In genomic region chr9:133467101-133467500, GRCh38 we compare ENCODE assay signal across 22 cellular contexts. TPM values are rescaled to one million over a fixed set of nuclear protein-coding genes. Genes with fewer than 3 reads are reported as not detected.
A peak's percentile ranks its signal among the peaks of the same experiment; 100 is the strongest.
DNase-seq lines count a peak whose midpoint lies in the region; ATAC-seq and TF ChIP-seq lines count a peak whose summit lies in the region.
"Had no signal": no experiment of that assay in that cellular context is flagged by ENCODE, and none has a peak within 500 bp of the region (broad histone marks: within the 10 kb centered on the region; RNA-seq: fewer than 3 reads in every experiment).

No MANE protein-coding gene starts in this region.

- H3K27me3 Mint-ChIP-seq in endodermal cell (ENCODE audit: insufficient read depth) (no peaks in the 10 kb centered on the region), type B pancreatic cell (no peaks in the 10 kb centered on the region)

- H3K9me2 ChIP-seq in OCI-LY1 (ENCODE audit: low read depth, low read length): no peaks in the 10 kb centered on the region

- no peak overlapping the region for H3K4me2 ChIP-seq in OCI-LY1 (ENCODE audit: low read length)

- peaks cover 8% of the 10 kb centered on the region; the same call in 1 of the 2 replicates for H3K36me3 ChIP-seq in OCI-LY1 (ENCODE audit: insufficient read depth, low read length)
- peaks cover 18% of the 10 kb centered on the region for H3K36me3 ChIP-seq in endodermal cell (ENCODE audit: control insufficient read depth, insufficient read depth, low read length)

- no peaks in the 10 kb centered on the region for H4K20me1 ChIP-seq in OCI-LY1 (ENCODE audit: insufficient read depth, low read length)

- H2AFZ ChIP-seq in OCI-LY1 (ENCODE audit: low read length): no peak overlapping the region

- ATAC-seq in HG02763 (IDR thresholded peaks at IDR 0.05; ENCODE audit: unreplicated experiment): no peak
- no peak for ATAC-seq in HG03565 (IDR thresholded peaks at IDR 0.05; ENCODE audit: unreplicated experiment)

- H3K4me1 Mint-ChIP-seq in endodermal cell (no peaks in the 10 kb centered on the region), type B pancreatic cell (ENCODE audit: unreplicated experiment) (peaks cover 3% of the 10 kb centered on the region)

- H3K4me1 ChIP-seq in OCI-LY1 (ENCODE audit: insufficient read depth, low read length, severe bottlenecking) (no peaks in the 10 kb centered on the region), endodermal cell (ENCODE audit: control insufficient read depth, insufficient read depth, low read length) (no peaks in the 10 kb centered on the region)

- DNase-seq in endodermal cell: peak; percentile 87
- DNase-seq in type B pancreatic cell (ENCODE audit: extremely low spot score, unreplicated experiment): no peak
- no peak for DNase-seq in activated T-cell treated with anti-CD3 and anti-CD28 coated beads, Interleukin-2, amount 50 U/mL, for 1 hour
- DNase-seq: ACHN, DMS79 treated with DMSO at 0.1 percent for 48 hours, IMR-90, Karpas-422, NCI-H1436, NCI-H2029, NCI-H2171 treated with DMSO at 0.1 percent for 48 hours, NCI-H446 treated with DMSO at 0.1 percent for 48 hours, NCI-H69, Right ventricle myocardium superior had no signal

- H3K27me3 ChIP-seq in OCI-LY1 (ENCODE audit: insufficient read depth, low read length) (no peaks in the 10 kb centered on the region; the same call in 1 of the 2 replicates), endodermal cell (ENCODE audit: control insufficient read depth, insufficient read depth, low read length, poor library complexity, severe bottlenecking) (no peaks in the 10 kb centered on the region)

- no peak overlapping the region for H3K27ac Mint-ChIP-seq in endodermal cell
- H3K27ac Mint-ChIP-seq in type B pancreatic cell: no peak overlapping the region

- no peak overlapping the region for H3K4me3 ChIP-seq in OCI-LY1 (ENCODE audit: low read depth, low read length, poor library complexity, severe bottlenecking)
- H3K4me3 ChIP-seq in endodermal cell (ENCODE audit: low read length): no peak overlapping the region

- no peaks in the 10 kb centered on the region for H3K79me2 ChIP-seq in OCI-LY1 (ENCODE audit: insufficient read depth, low read length)

- H3K9ac ChIP-seq in OCI-LY1 (ENCODE audit: low read length) (no peak overlapping the region), endodermal cell (ENCODE audit: extremely low read depth, low read length, poor library complexity, severe bottlenecking) (no peak overlapping the region)

- H3K27ac ChIP-seq in OCI-LY1 (ENCODE audit: low read depth, low read length, poor library complexity, severe bottlenecking): no peak overlapping the region
- no peak overlapping the region for H3K27ac ChIP-seq in endodermal cell (ENCODE audit: low read depth, low read length)
- H3K27ac ChIP-seq: C4-2B, HL-60 had no signal

- H3K36me3 Mint-ChIP-seq in endodermal cell (ENCODE audit: low read depth) (peaks cover 12% of the 10 kb centered on the region), type B pancreatic cell (no peaks in the 10 kb centered on the region)

- TF ChIP-seq CTCF in OCI-LY1 (IDR thresholded peaks at IDR 0.05; ENCODE audit: low read length) (peak; percentile 23; the same call in 1 of the 2 replicates), endodermal cell (conservative IDR thresholded peaks at IDR 0.05) (peak; percentile 68), type B pancreatic cell (conservative IDR thresholded peaks at IDR 0.05) (peak; percentile 22)

- H3K9me3 Mint-ChIP-seq in endodermal cell: no peaks in the 10 kb centered on the region
- H3K9me3 Mint-ChIP-seq in type B pancreatic cell: no peaks in the 10 kb centered on the region

- no peaks in the 10 kb centered on the region for H3F3A ChIP-seq in OCI-LY1 (ENCODE audit: insufficient read depth, low read length)

- 91 to 94% methylated on average over 9 to 10 of the region's 10 CpGs for WGBS in endodermal cell (ENCODE audit: insufficient coverage in 1 of 2, insufficient read length in 1 of 2), 2 experiments

- H3K9me3 ChIP-seq in OCI-LY1 (ENCODE audit: low read length) (no peaks in the 10 kb centered on the region), endodermal cell (ENCODE audit: control insufficient read depth, low read length) (no peaks in the 10 kb centered on the region)

- peak; percentile 8 for TF ChIP-seq POLR2A in GM19193 (IDR thresholded peaks at IDR 0.05; ENCODE audit: extremely low read depth, insufficient read depth, insufficient read length)

- H3K4me3 Mint-ChIP-seq in endodermal cell (no peak overlapping the region), type B pancreatic cell (no peak overlapping the region)

RNA-seq across cellular contexts. Expression of gene CACFD1, which starts 7.3 kb away (rescaled TPM):
- total RNA-seq in endodermal cell: 10 to 100 TPM; 30.6 to 35.0 TPM
- 26.8 TPM for polyA plus RNA-seq in endodermal cell (2013, experiment 1 of 2)
- polyA plus RNA-seq in endodermal cell (2013, experiment 2 of 2): 26.0 TPM
- 45.6 and 51.9 TPM in 2 replicates for total RNA-seq in type B pancreatic cell (ENCODE audit: low replicate concordance)

RNA-seq across cellular contexts. Expression of gene SLC2A6, which starts 11.8 kb away (rescaled TPM):
- total RNA-seq in endodermal cell: 10 to 100 TPM; 11.6 to 17.7 TPM
- 10.7 TPM for polyA plus RNA-seq in endodermal cell (2013, experiment 1 of 2)
- polyA plus RNA-seq in endodermal cell (2013, experiment 2 of 2): 10.5 TPM
- 8.2 and 9.7 TPM in 2 replicates for total RNA-seq in type B pancreatic cell (ENCODE audit: low replicate concordance)

RNA-seq across cellular contexts. Expression of gene ADAMTS13, which starts 44.9 kb away (rescaled TPM):
- total RNA-seq in endodermal cell: 10 to 100 TPM; 13.5 to 21.7 TPM
- polyA plus RNA-seq in endodermal cell (2013, experiment 1 of 2): 9.7 TPM
- polyA plus RNA-seq in endodermal cell (2013, experiment 2 of 2): 7.6 TPM
- 4.4 and 12.9 TPM in 2 replicates for total RNA-seq in type B pancreatic cell (ENCODE audit: low replicate concordance)

RNA-seq across cellular contexts. Expression of gene REXO4, which starts 49.3 kb away (rescaled TPM):
- 10 to 100 TPM; 30.2 to 36.5 TPM for total RNA-seq in endodermal cell
- 23.1 TPM for polyA plus RNA-seq in endodermal cell (2013, experiment 1 of 2)
- polyA plus RNA-seq in endodermal cell (2013, experiment 2 of 2): 20.9 TPM
- 26.5 and 28.9 TPM in 2 replicates for total RNA-seq in type B pancreatic cell (ENCODE audit: low replicate concordance)

RNA-seq across cellular contexts. Expression of gene MYMK, which starts 57.7 kb away (rescaled TPM):
- not detected for total RNA-seq in endodermal cell
- not detected for polyA plus RNA-seq in endodermal cell (2013, experiment 1 of 2)
- 0.50 TPM for polyA plus RNA-seq in endodermal cell (2013, experiment 2 of 2)
- total RNA-seq in type B pancreatic cell (ENCODE audit: low replicate concordance): not detected in 2 replicates
- total RNA-seq: H4, HT1080, IMR-90, MCF 10A, Right ventricle myocardium superior had no signal
- polyA plus RNA-seq: IMR-90 had no signal
